Comparison of ENCODE assay signal across 15 cellular contexts in the genomic region with DNA sequence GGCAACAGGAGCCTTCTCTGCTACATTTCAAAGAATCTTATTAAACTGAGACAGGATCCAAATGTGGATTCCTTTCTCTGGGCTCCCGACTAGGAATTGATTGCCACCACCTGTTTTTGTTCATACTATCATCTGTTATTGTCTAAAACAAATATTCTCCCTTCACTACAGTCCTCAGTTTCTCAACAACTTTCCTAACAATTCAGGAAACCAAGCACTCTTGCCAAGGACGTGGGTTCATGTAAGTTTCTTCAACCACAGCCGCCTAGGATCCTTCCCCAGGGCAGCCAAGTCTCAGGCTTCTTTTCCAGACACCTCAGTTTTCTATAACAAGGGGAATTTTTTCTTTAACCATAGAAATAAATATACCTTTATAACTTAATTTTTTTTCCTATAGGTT. TPM values are rescaled to one million over a fixed set of nuclear protein-coding genes. Genes with fewer than 3 reads are reported as not detected.
DNase-seq lines count a peak whose midpoint lies in the region; ATAC-seq and TF ChIP-seq lines count a peak whose summit lies in the region.
"Had no signal": no experiment of that assay in that cellular context is flagged by ENCODE, and none has a peak within 500 bp of the region (broad histone marks: within the 10 kb centered on the region; RNA-seq: fewer than 3 reads in every experiment).

No MANE protein-coding gene starts in this region.

- in situ Hi-C loops in HAP-1 (cut with MboI; ENCODE audit: low sequenced_read_pairs), result no loop called here

- H2AFZ ChIP-seq in GM23338, result no peak overlapping the region

- H3K4me3 ChIP-seq in cardiac fibroblast (replicated peaks in 1 of 2; ENCODE audit: low read depth in 2 of 2, low read length in 2 of 2) (no peak overlapping the region), right cardiac atrium (ENCODE audit: low read length) (no peak overlapping the region), HAP-1 (no peak overlapping the region), GM23338 (no peak overlapping the region), Peyer's patch (no peak overlapping the region)

- H3K79me2 ChIP-seq in GM23338 (replicated peaks; ENCODE audit: insufficient read depth), result no peaks in the 10 kb centered on the region

- ATAC-seq in right cardiac atrium, result peak; percentile 64 to 79
- ATAC-seq in activated CD4-positive, CD25-positive, alpha-beta regulatory T cell treated with anti-CD3 and anti-CD28 coated beads, Interleukin-2, amount 50 U/mL, for 24 hours, result no peak
- no peak for ATAC-seq in GM23338
- ATAC-seq: natural killer cell had no signal

- WGBS in right cardiac atrium, result 33% methylated on average over 3 of the region's 3 CpGs

- H4K20me1 ChIP-seq in GM23338 (replicated peaks; ENCODE audit: insufficient read depth), result no peaks in the 10 kb centered on the region

- H3K27ac Mint-ChIP-seq in GM23338, result no peak overlapping the region
- H3K27ac Mint-ChIP-seq: immature natural killer cell, natural killer cell had no signal

- no peak overlapping the region for H3K4me2 ChIP-seq in GM23338

- TF ChIP-seq CTCF in cardiac fibroblast (IDR thresholded peaks at IDR 0.05; ENCODE audit: low read depth, low read length), result no peak
- no peak for TF ChIP-seq CTCF in GM23338 (conservative IDR thresholded peaks at IDR 0.05; ENCODE audit: low read depth in 2 of 2)
- no peak for TF ChIP-seq CTCF in Peyer's patch (IDR thresholded peaks at IDR 0.05)

- H3K4me3 Mint-ChIP-seq in GM23338, result no peak overlapping the region
- H3K4me3 Mint-ChIP-seq: immature natural killer cell, natural killer cell had no signal

- H3K27me3 Mint-ChIP-seq in GM23338 (ENCODE audit: insufficient read depth, low read depth, poor library complexity), result no peaks in the 10 kb centered on the region

- no peaks in the 10 kb centered on the region for H3K4me1 Mint-ChIP-seq in GM23338
- H3K4me1 Mint-ChIP-seq: immature natural killer cell, natural killer cell had no signal

- no peaks in the 10 kb centered on the region for H3K36me3 Mint-ChIP-seq in GM23338 (ENCODE audit: low read depth)
- H3K36me3 Mint-ChIP-seq: immature natural killer cell, natural killer cell had no signal

- no peaks in the 10 kb centered on the region for H3F3A ChIP-seq in GM23338 (replicated peaks; ENCODE audit: low read depth)

- H3K27ac ChIP-seq in right cardiac atrium (ENCODE audit: low read length), result no peak overlapping the region
- H3K27ac ChIP-seq in substantia nigra (ENCODE audit: low read depth, low read length, poor library complexity, severe bottlenecking), result peak overlapping the region; percentile 9
- H3K27ac ChIP-seq in GM23338 (ENCODE audit: low read depth), result no peak overlapping the region
- peak overlapping the region in 1 of 4 donors; percentile 10 for H3K27ac ChIP-seq in Peyer's patch

- no peaks in the 10 kb centered on the region for H3K9me3 ChIP-seq in right cardiac atrium (ENCODE audit: control insufficient read depth, low read length)
- H3K9me3 ChIP-seq in HAP-1, result no peaks in the 10 kb centered on the region
- no peaks in the 10 kb centered on the region for H3K9me3 ChIP-seq in Peyer's patch

- no peaks in the 10 kb centered on the region for H3K36me3 ChIP-seq in HAP-1 (replicated peaks)
- no peaks in the 10 kb centered on the region for H3K36me3 ChIP-seq in GM23338 (ENCODE audit: insufficient read depth)
- no peaks in the 10 kb centered on the region for H3K36me3 ChIP-seq in Peyer's patch

- H3K27me3 ChIP-seq in right cardiac atrium (ENCODE audit: control insufficient read depth, insufficient read depth) (no peaks in the 10 kb centered on the region), HAP-1 (ENCODE audit: low read depth) (no peaks in the 10 kb centered on the region), GM23338 (ENCODE audit: insufficient read depth) (no peaks in the 10 kb centered on the region), Peyer's patch (no peaks in the 10 kb centered on the region)

- intact Hi-C loops in right cardiac atrium (cut with DNase I), result no loop called here

- no peaks in the 10 kb centered on the region for H3K9me2 ChIP-seq in GM23338 (ENCODE audit: insufficient read depth)

- DNase-seq in GM04504 (ENCODE audit: low read depth), result peak; percentile 50
- peak; percentile 40 to 90 for DNase-seq in cardiac fibroblast (ENCODE audit: low read depth in 2 of 2)
- DNase-seq in right cardiac atrium, result peak in 2 of 3 donors; percentile 55 to 62
- DNase-seq in substantia nigra (lab: John Stamatoyannopoulos, UW), result no peak
- no peak for DNase-seq in HAP-1 (ENCODE audit: low spot score in 2 of 2)
- no peak for DNase-seq in GM23338 (ENCODE audit: low spot score)
- DNase-seq in Peyer's patch, result no peak
- DNase-seq: activated T-cell treated with anti-CD3 and anti-CD28 coated beads for 4 hours; anterior cingulate cortex; immature natural killer cell; natural killer cell; NCI-H1436 treated with DMSO at 0.1 percent for 48 hours; NCI-H526; stimulated activated CD8-positive, alpha-beta memory T cell treated with anti-CD3 and anti-CD28 coated beads, Interleukin-4, amount 100 ng/mL, for 48 hours had no signal

- TF ChIP-seq POLR2A in Peyer's patch (IDR thresholded peaks at IDR 0.05), result no peak

- H3K4me1 ChIP-seq in right cardiac atrium (ENCODE audit: control insufficient read depth, insufficient read depth, low read length) (peaks cover 5% of the 10 kb centered on the region), HAP-1 (no peaks in the 10 kb centered on the region), GM23338 (ENCODE audit: insufficient read depth) (no peaks in the 10 kb centered on the region), Peyer's patch (peaks cover 0 to 8% (median 0%) of the 10 kb centered on the region in 4 donors)

- no peaks in the 10 kb centered on the region for H3K9me3 Mint-ChIP-seq in GM23338
- H3K9me3 Mint-ChIP-seq: immature natural killer cell, natural killer cell had no signal

TF ChIP-seq in GM23338, 12 proteins besides CTCF, POLR2A, EP300 and RAD21 (continues in another document):
- TF ChIP-seq ZNF331 (CRISPR knock-in tag; IDR thresholded peaks at IDR 0.05; ENCODE audit: low read depth) (no peak), STAT1 (IDR thresholded peaks at IDR 0.05; ENCODE audit: unreplicated experiment) (no peak), ETS1 (IDR thresholded peaks at IDR 0.05) (no peak), EZH2phosphoT487 (IDR thresholded peaks at IDR 0.05; ENCODE audit: unreplicated experiment) (no peak), POLR2AphosphoS5 (IDR thresholded peaks at IDR 0.05; ENCODE audit: low read depth) (no peak), JUNB (IDR thresholded peaks at IDR 0.05; ENCODE audit: unreplicated experiment) (no peak), ZNF114 (CRISPR knock-in tag; IDR thresholded peaks at IDR 0.05) (no peak), CREB1 (CRISPR knock-in tag; IDR thresholded peaks at IDR 0.05; ENCODE audit: low read depth) (no peak), NANOG (IDR thresholded peaks at IDR 0.05; ENCODE audit: borderline replicate concordance) (no peak)
- TF ChIP-seq, protein P1, sequence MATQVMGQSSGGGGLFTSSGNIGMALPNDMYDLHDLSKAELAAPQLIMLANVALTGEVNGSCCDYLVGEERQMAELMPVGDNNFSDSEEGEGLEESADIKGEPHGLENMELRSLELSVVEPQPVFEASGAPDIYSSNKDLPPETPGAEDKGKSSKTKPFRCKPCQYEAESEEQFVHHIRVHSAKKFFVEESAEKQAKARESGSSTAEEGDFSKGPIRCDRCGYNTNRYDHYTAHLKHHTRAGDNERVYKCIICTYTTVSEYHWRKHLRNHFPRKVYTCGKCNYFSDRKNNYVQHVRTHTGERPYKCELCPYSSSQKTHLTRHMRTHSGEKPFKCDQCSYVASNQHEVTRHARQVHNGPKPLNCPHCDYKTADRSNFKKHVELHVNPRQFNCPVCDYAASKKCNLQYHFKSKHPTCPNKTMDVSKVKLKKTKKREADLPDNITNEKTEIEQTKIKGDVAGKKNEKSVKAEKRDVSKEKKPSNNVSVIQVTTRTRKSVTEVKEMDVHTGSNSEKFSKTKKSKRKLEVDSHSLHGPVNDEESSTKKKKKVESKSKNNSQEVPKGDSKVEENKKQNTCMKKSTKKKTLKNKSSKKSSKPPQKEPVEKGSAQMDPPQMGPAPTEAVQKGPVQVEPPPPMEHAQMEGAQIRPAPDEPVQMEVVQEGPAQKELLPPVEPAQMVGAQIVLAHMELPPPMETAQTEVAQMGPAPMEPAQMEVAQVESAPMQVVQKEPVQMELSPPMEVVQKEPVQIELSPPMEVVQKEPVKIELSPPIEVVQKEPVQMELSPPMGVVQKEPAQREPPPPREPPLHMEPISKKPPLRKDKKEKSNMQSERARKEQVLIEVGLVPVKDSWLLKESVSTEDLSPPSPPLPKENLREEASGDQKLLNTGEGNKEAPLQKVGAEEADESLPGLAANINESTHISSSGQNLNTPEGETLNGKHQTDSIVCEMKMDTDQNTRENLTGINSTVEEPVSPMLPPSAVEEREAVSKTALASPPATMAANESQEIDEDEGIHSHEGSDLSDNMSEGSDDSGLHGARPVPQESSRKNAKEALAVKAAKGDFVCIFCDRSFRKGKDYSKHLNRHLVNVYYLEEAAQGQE (IDR thresholded peaks at IDR 0.05; ENCODE audit: unreplicated experiment), result no peak

RNA-seq across cellular contexts. Expression of gene AGPS, which starts 39.5 kb away (rescaled TPM):
- total RNA-seq in right cardiac atrium, result 10 to 100 TPM; 19.0 to 26.0 (median 24.6) TPM
- 4.7 TPM for polyA plus RNA-seq in right cardiac atrium
- 62.6 and 73.2 TPM in 2 replicates for total RNA-seq in GM23338 (2014; rRNA removed; shearing (Covaris generic))
- 12.2 and 14.6 TPM in 2 replicates for polyA plus RNA-seq in GM23338 (2016; fragmentation: Nextera tagmentation; extraction: Ambion mirVana)
- 10 to 100 TPM; 18.2 to 26.3 (median 21.0) TPM for total RNA-seq in Peyer's patch

Comparison
In these comparisons a context has a peak if more than half of its experiments do, and no peak if none do; other contexts are left out.
1. DNase-seq: peak in GM04504 (single experiment), cardiac fibroblast (2 of 2) and right cardiac atrium (2 of 3); none in substantia nigra (0 of 49), HAP-1 (0 of 2), GM23338 (single experiment) and Peyer's patch (0 of 3).
2. ATAC-seq: peak in right cardiac atrium (2 of 2); none in activated CD4-positive, CD25-positive, alpha-beta regulatory T cell treated with anti-CD3 and anti-CD28 coated beads, Interleukin-2, amount 50 U/mL, for 24 hours (0 of 2) and GM23338 (single experiment).